In the genomic region with DNA sequence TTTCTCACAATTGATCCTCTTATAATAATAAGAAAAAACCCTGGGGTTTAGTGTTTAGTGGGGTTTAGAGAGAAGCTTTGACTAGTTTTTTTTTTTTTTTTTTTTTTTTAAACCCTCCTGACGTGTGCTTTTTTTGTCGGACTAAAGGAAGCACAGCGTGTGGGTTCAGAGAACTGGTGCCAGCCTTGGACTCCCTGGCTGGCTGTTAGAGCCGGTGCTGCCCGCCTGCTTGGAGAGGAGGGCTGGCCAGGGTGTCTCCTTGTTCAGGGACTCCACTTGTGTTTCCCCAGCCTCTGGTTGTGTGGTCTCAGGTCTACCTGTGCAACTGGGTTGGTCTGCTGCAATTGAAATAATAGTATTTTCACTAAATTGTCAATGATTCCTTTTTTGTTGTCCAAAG, we compare ENCODE assay signal across 27 cellular contexts. TPM values are rescaled to one million over a fixed set of nuclear protein-coding genes. Genes with fewer than 3 reads are reported as not detected.
"Had no signal": no experiment of that assay in that cellular context is flagged by ENCODE, and none has a peak within 500 bp of the region (broad histone marks: within the 10 kb centered on the region; RNA-seq: fewer than 3 reads in every experiment).

No MANE protein-coding gene starts in this region.

- H3K27ac ChIP-seq: adrenal gland, breast epithelium, esophagus muscularis mucosa, hepatocyte had no signal

- H3K4me1 Mint-ChIP-seq: nephron had no signal

- H3K4me2 ChIP-seq: hepatocyte had no signal

- H3K27ac Mint-ChIP-seq: activated naive CD4-positive, alpha-beta T cell treated with anti-CD3 and anti-CD28 coated beads, Interleukin-2, amount 50 U/mL, for 72 hours; activated T-cell treated with anti-CD3 and anti-CD28 coated beads, Interleukin-2, amount 50 U/mL, for 72 hours; dendritic cell treated with granulocyte-macrophage colony-stimulating factor and Interleukin-4, amounts not matched to agents 40 ng/mL and 50 ng/mL, for 4 days; mesothelial cell of epicardium; nephron had no signal

- H3K36me3 ChIP-seq: adrenal gland, breast epithelium, esophagus muscularis mucosa had no signal

- H3K4me3 Mint-ChIP-seq: activated T-cell treated with anti-CD3 and anti-CD28 coated beads, Interleukin-2, amount 50 U/mL, for 72 hours; dendritic cell treated with granulocyte-macrophage colony-stimulating factor and Interleukin-4, amounts not matched to agents 40 ng/mL and 50 ng/mL, for 4 days; mesothelial cell of epicardium; nephron had no signal

- H3K79me2 ChIP-seq: hepatocyte had no signal

- H3K4me3 ChIP-seq: adrenal gland, breast epithelium, esophagus muscularis mucosa, hepatocyte, lung had no signal

- ATAC-seq: activated naive CD4-positive, alpha-beta T cell treated with anti-CD3 and anti-CD28 coated beads, Interleukin-2, amount 50 U/mL, for 72 hours; activated T-cell treated with anti-CD3 and anti-CD28 coated beads, Interleukin-2, amount 50 U/mL, for 72 hours had no signal

- H3K27me3 Mint-ChIP-seq: dendritic cell treated with granulocyte-macrophage colony-stimulating factor and Interleukin-4, amounts not matched to agents 40 ng/mL and 50 ng/mL, for 4 days had no signal

- H3K27me3 ChIP-seq: adrenal gland, hepatocyte had no signal

- DNase-seq: activated CD4-positive, alpha-beta T cell treated with anti-CD3 and anti-CD28 coated beads, Interleukin-2, amount 50 U/mL, for 1 hour; activated CD4-positive, CD25-positive, alpha-beta regulatory T cell treated with anti-CD3 and anti-CD28 coated beads, Interleukin-2, amount 50 U/mL, for 72 hours; activated gamma-delta T cell; activated T-cell treated with anti-CD3 and anti-CD28 coated beads, Interleukin-2, amount 50 U/mL, for 72 hours; adrenal gland; effector memory CD4-positive, alpha-beta T cell; left cardiac atrium; posterior cingulate gyrus; retina; stimulated activated CD4-positive, alpha-beta T cell treated with anti-CD3 and anti-CD28 coated beads, Interleukin-12 subunit alpha, Interleukin-12 subunit beta, amount 100 ng/mL, for 4 hours; stimulated activated CD4-positive, alpha-beta T cell treated with anti-CD3 and anti-CD28 coated beads, Interleukin-1b, Interleukin-23, amount 100 ng/mL, for 48 hours; stimulated activated CD8-positive, alpha-beta memory T cell treated with anti-CD3 and anti-CD28 coated beads, Interleukin-4, amount 100 ng/mL, for 48 hours; stimulated activated naive CD4-positive, alpha-beta T cell; T1000 had no signal

- H3K36me3 Mint-ChIP-seq: activated naive CD4-positive, alpha-beta T cell treated with anti-CD3 and anti-CD28 coated beads, Interleukin-2, amount 50 U/mL, for 72 hours; mesothelial cell of epicardium had no signal

- H3K9me3 Mint-ChIP-seq: activated naive CD4-positive, alpha-beta T cell treated with anti-CD3 and anti-CD28 coated beads, Interleukin-2, amount 50 U/mL, for 72 hours; activated T-cell treated with anti-CD3 and anti-CD28 coated beads, Interleukin-2, amount 50 U/mL, for 72 hours; dendritic cell treated with granulocyte-macrophage colony-stimulating factor and Interleukin-4, amounts not matched to agents 40 ng/mL and 50 ng/mL, for 4 days had no signal

- H2AFZ ChIP-seq: hepatocyte had no signal

- H3K4me1 ChIP-seq: adrenal gland, breast epithelium, esophagus muscularis mucosa had no signal

RNA-seq across cellular contexts. Expression of gene ASPG, which starts 54.1 kb away (rescaled TPM):
- total RNA-seq: activated CD8-positive, alpha-beta memory T cell treated with anti-CD3 and anti-CD28 coated beads for 36 hours; activated naive CD4-positive, alpha-beta T cell treated with anti-CD3 and anti-CD28 coated beads, Interleukin-2, amount 50 U/mL, for 72 hours; astrocyte; endothelial cell of umbilical vein; glomerular endothelial cell; T-helper 1 cell treated with Interleukin-12 subunit alpha and Interleukin-12 subunit beta and Interleukin-4 antibody, amounts not matched to agents 30 ng/mL and 1 ng/mL, for 36 hours had no signal
- polyA plus RNA-seq: endothelial cell of umbilical vein had no signal
